ENCODE assay signal across 18 cellular contexts in genomic region chr1:115530407-115530806, GRCh38.
DNase-seq lines count a peak whose midpoint lies in the region; ATAC-seq and TF ChIP-seq lines count a peak whose summit lies in the region.
"Had no signal": no experiment of that assay in that cellular context is flagged by ENCODE, and none has a peak within 500 bp of the region (broad histone marks: within the 10 kb centered on the region; RNA-seq: fewer than 3 reads in every experiment).

No MANE protein-coding gene starts in this region.

- TF ChIP-seq CTCF in VCaP (conservative IDR thresholded peaks at IDR 0.05) (no peak), heart left ventricle (IDR thresholded peaks at IDR 0.05) (no peak)

- H3K4me3 ChIP-seq in heart left ventricle (no peak overlapping the region), aorta (ENCODE audit: low read length in 2 of 2) (no peak overlapping the region)
- H3K4me3 ChIP-seq: HAP-1, hepatocyte had no signal

- DNase-seq in ACHN (peak; percentile 35), HCEC 1CT (peak; percentile 78), heart left ventricle (peak in 1 of 5 donors; percentile 37), aorta (no peak), NCI-H187 (lab: John Stamatoyannopoulos, UW) (no peak), T-cell (no peak), NCI-H1105 (lab: John Stamatoyannopoulos, UW) (no peak)
- DNase-seq: activated CD8-positive, alpha-beta memory T cell treated with anti-CD3 and anti-CD28 coated beads, Interleukin-2, amount 10 ng/mL, durations not matched to agents 7 days and 5 days; activated naive CD4-positive, alpha-beta T cell treated with Interleukin-2 at 50 U/mL for 16 hours; BE2C; central memory CD4-positive, alpha-beta T cell; left cardiac atrium; NCI-H2029 treated with DMSO at 0.1 percent for 48 hours; NCI-H82; stimulated activated CD4-positive, alpha-beta T cell treated with anti-CD3 and anti-CD28 coated beads, Interleukin-15, amount 100 ng/mL, for 24 hours had no signal

- no peaks in the 10 kb centered on the region for H3K9me3 Mint-ChIP-seq in T-cell

- intact Hi-C loops in heart left ventricle (cut with DNase I): loop anchor here in 1 of 10 donors (5.0 kb wide), 1 partner anchor 57 kb away; no protein-coding TSS in a partner anchor
- intact Hi-C loops in aorta (cut with DNase I): no loop called here

- CTCF ChIA-PET in T-cell (lab: Charles Lee): no interaction called here

- H3K4me3 Mint-ChIP-seq in T-cell: no peak overlapping the region
- H3K4me3 Mint-ChIP-seq: activated CD8-positive, alpha-beta memory T cell treated with anti-CD3 and anti-CD28 coated beads, Interleukin-2, amount 10 ng/mL, durations not matched to agents 7 days and 5 days had no signal

- H3K36me3 ChIP-seq in heart left ventricle (no peaks in the 10 kb centered on the region), aorta (ENCODE audit: control insufficient read depth in 1 of 2, insufficient read depth in 2 of 2, low read length in 1 of 2) (no peaks in the 10 kb centered on the region)
- H3K36me3 ChIP-seq: BE2C, HAP-1 had no signal

- ATAC-seq in heart left ventricle (peak in 3 of 4 donors; percentile 32 to 80 (median 66)), aorta (ENCODE audit: low FRiP score) (no peak), T-cell (replicated peaks in 1 of 4) (no peak)
- ATAC-seq: activated CD8-positive, alpha-beta memory T cell treated with anti-CD3 and anti-CD28 coated beads, Interleukin-2, amount 10 ng/mL, durations not matched to agents 7 days and 5 days had no signal

- POLR2A ChIA-PET in T-cell (lab: Charles Lee): no interaction called here

- TF ChIP-seq POLR2A in heart left ventricle (IDR thresholded peaks at IDR 0.05): no peak

- H3K27me3 ChIP-seq in heart left ventricle (no peaks in the 10 kb centered on the region), aorta (ENCODE audit: control insufficient read depth in 1 of 2, insufficient read depth in 2 of 2, low read length in 1 of 2) (no peaks in the 10 kb centered on the region)
- H3K27me3 ChIP-seq: BE2C, hepatocyte had no signal

- H3K4me1 Mint-ChIP-seq in T-cell: peaks cover 0 to 2% (median 0%) of the 10 kb centered on the region in 3 donors
- H3K4me1 Mint-ChIP-seq: activated CD8-positive, alpha-beta memory T cell treated with anti-CD3 and anti-CD28 coated beads, Interleukin-2, amount 10 ng/mL, durations not matched to agents 7 days and 5 days had no signal

- H3K9me3 ChIP-seq in heart left ventricle (peaks cover 0 to 7% (median 2%) of the 10 kb centered on the region in 12 donors), aorta (ENCODE audit: control insufficient read depth, low read length) (no peaks in the 10 kb centered on the region)
- H3K9me3 ChIP-seq: BE2C, HAP-1 had no signal

- H3K4me1 ChIP-seq in heart left ventricle (peaks cover 0 to 15% (median 0%) of the 10 kb centered on the region in 12 donors), aorta (ENCODE audit: control insufficient read depth in 1 of 2, insufficient read depth in 2 of 2, low read length in 2 of 2) (no peaks in the 10 kb centered on the region)
- H3K4me1 ChIP-seq: BE2C, HAP-1 had no signal

- in situ Hi-C loops in ACHN (cut with HindIII; ENCODE audit: low pct_ligation_motif_present, low pct_unique_long_range_greater_than_20kb, low sequenced_read_pairs): no loop called here

- peak overlapping the region; percentile 13; the same call in 1 of the 2 replicates for H3K27ac ChIP-seq in VCaP
- peak overlapping the region in 1 of 12 donors; percentile 33 for H3K27ac ChIP-seq in heart left ventricle
- H3K27ac ChIP-seq in aorta (ENCODE audit: low read depth in 1 of 2, low read length in 2 of 2): no peak overlapping the region
- H3K27ac ChIP-seq: hepatocyte had no signal

- 50 to 78% (median 63%) methylated on average over 1 of the region's 1 CpG for WGBS in heart left ventricle, 4 donors
- 36 to 86% methylated on average over 1 of the region's 1 CpG for WGBS in aorta, 2 donors

- H3K27me3 Mint-ChIP-seq in T-cell: peaks cover 0 to 7% of the 10 kb centered on the region in 2 donors

- no peak overlapping the region for H3K27ac Mint-ChIP-seq in T-cell
- H3K27ac Mint-ChIP-seq: activated CD8-positive, alpha-beta memory T cell treated with anti-CD3 and anti-CD28 coated beads, Interleukin-2, amount 10 ng/mL, durations not matched to agents 7 days and 5 days had no signal

- H3K36me3 Mint-ChIP-seq in T-cell: no peaks in the 10 kb centered on the region
- H3K36me3 Mint-ChIP-seq: activated CD8-positive, alpha-beta memory T cell treated with anti-CD3 and anti-CD28 coated beads, Interleukin-2, amount 10 ng/mL, durations not matched to agents 7 days and 5 days had no signal

Comparison
In these comparisons a context has a peak if more than half of its experiments do, and no peak if none do; other contexts are left out.
1. DNase-seq: peak in ACHN (single experiment) and HCEC 1CT (single experiment); none in aorta (0 of 2), NCI-H187 (0 of 2), T-cell (0 of 34) and NCI-H1105 (single experiment).
2. ATAC-seq: peak in heart left ventricle (3 of 4); none in aorta (single experiment) and T-cell (0 of 4).